Comparison of ENCODE assay signal across 27 cellular contexts in the genomic region with DNA sequence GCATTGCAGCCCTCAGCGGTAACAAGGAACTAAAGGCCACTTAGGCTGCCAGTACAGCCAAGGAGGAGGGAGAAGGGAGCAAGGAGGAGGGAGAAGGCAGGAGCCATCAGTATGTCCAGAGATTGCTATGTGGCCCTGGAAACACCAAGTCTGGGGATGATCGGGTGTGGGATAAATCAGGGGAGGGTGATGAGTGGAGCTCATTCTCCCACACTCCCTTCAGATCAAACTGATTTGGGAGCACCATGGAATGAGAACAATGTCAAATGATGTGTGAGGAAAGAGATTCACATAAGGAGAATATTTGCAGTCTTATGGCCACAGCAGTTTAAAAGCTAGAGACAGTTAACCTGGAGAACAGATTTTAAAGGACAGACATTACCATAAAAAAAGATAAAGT.
"Had no signal": no experiment of that assay in that cellular context is flagged by ENCODE, and none has a peak within 500 bp of the region (broad histone marks: within the 10 kb centered on the region; RNA-seq: fewer than 3 reads in every experiment).

No MANE protein-coding gene starts in this region.

- ATAC-seq: activated CD8-positive, alpha-beta T cell treated with anti-CD3 and anti-CD28 coated beads for 36 hours; activated T-cell treated with anti-CD3 and anti-CD28 coated beads, Interleukin-2, amount 50 U/mL, for 72 hours; activated T-helper 17 cell treated with anti-CD3 and anti-CD28 coated beads, Interleukin-2, amount 50 U/mL, for 72 hours; Panc1 had no signal

- H3K9me3 ChIP-seq: ascending aorta, SJSA1, SK-N-SH had no signal

- H3K36me3 ChIP-seq: ascending aorta, SJSA1 had no signal

- H3K4me1 ChIP-seq: ascending aorta had no signal

- H3K9ac ChIP-seq: SK-N-SH had no signal

- H3K27me3 ChIP-seq: ascending aorta, SJSA1 had no signal

- H3K27ac ChIP-seq: ascending aorta, SJSA1 had no signal

- DNase-seq: activated CD4-positive, alpha-beta T cell treated with anti-CD3 and anti-CD28 coated beads, Interleukin-2, amount 10 ng/mL, durations not matched to agents 24 days and 14 days; activated CD4-positive, alpha-beta T cell treated with anti-CD3 and anti-CD28 coated beads, Interleukin-2, amount 50 U/mL, for 4 hours; activated CD8-positive, alpha-beta T cell treated with anti-CD3 and anti-CD28 coated beads for 36 hours; activated effector memory CD4-positive, alpha-beta T cell treated with anti-CD3 and anti-CD28 coated beads, Interleukin-2, amount 50 U/mL, for 16 hours; activated naive CD4-positive, alpha-beta T cell; activated naive CD4-positive, alpha-beta T cell treated with anti-CD3 and anti-CD28 coated beads, Interleukin-2, amount 50 U/mL, for 16 hours; activated naive CD8-positive, alpha-beta T cell treated with anti-CD3 and anti-CD28 coated beads for 36 hours; activated T-cell treated with anti-CD3 and anti-CD28 coated beads, Interleukin-2, amount 50 U/mL, for 1 hour; activated T-cell treated with anti-CD3 and anti-CD28 coated beads, Interleukin-2, amount 50 U/mL, for 72 hours; amygdala; caudate nucleus; cerebellar nuclear complex; MM.1S; MV-4-11; NCI-H1092; NCI-H1436 treated with DMSO at 0.1 percent for 48 hours; NCI-H1694 treated with DMSO at 0.1 percent for 48 hours; NCI-H2029; NCI-H345; NCI-H524 treated with DMSO at 0.1 percent for 48 hours; SHP77; SK-N-SH had no signal

- H3K4me3 ChIP-seq: ascending aorta, SJSA1 had no signal

- H3K4me2 ChIP-seq: SK-N-SH had no signal

- FAIRE-seq: TTC549 had no signal
